In the genomic region with DNA sequence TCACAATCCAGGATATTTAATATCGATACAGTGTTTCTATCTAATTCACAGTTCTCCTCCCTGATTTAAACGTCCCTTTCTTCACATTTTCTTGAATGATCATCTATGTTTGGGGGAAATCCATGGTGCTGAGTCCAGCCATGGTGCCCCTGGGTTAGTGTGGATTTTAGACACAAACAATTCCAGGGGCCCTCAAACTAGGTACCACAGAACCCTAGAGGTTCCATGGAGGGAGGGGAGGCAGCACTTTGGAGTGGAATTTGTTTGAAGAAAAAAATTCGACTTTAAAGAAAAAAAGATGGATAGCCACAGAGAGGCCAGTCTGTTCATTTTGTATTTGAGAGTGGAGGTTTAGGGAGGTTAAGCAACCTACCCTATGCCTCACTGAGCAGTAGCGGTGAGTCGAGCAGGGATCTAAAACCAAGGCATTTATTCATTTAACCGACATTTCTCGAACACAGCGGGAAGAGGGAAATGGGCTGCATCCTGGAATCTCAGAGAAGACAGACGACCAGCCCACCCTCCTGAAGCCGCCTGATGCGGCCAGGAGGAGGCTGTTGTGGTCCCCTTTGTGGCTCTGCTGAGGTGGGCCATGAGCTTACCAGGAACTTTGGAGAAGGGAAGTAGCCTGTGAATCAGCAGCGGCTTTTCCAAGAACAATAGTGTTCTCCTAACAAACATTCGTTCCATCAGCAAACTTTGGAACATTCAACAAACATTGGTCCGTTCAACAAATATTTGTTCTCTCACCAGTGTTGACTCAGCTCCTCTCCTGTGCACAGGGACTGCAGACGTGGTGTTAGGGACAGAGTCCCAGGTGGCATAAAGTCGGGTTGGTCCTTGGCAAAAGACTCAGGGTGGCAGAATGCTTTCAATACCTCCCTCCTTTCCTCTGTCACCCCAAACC, we compare ENCODE assay signal across 20 cellular contexts.
A peak's percentile ranks its signal among the peaks of the same experiment; 100 is the strongest.
DNase-seq lines count a peak whose midpoint lies in the region; ATAC-seq and TF ChIP-seq lines count a peak whose summit lies in the region.
"Had no signal": no experiment of that assay in that cellular context is flagged by ENCODE, and none has a peak within 500 bp of the region (broad histone marks: within the 10 kb centered on the region; RNA-seq: fewer than 3 reads in every experiment).

No MANE protein-coding gene starts in this region.

- ATAC-seq in HG03442 (IDR thresholded peaks at IDR 0.05; ENCODE audit: unreplicated experiment), result no peak
- ATAC-seq: left ventricle myocardium superior; naive thymus-derived CD8-positive, alpha-beta T cell had no signal

- H3K27ac ChIP-seq in stomach, result no peak overlapping the region
- H3K27ac ChIP-seq: suprapubic skin had no signal

- peaks cover 5 to 33% (median 23%) of the 10 kb centered on the region in 4 donors for H3K4me1 ChIP-seq in stomach
- H3K4me1 ChIP-seq: suprapubic skin had no signal

- no peak overlapping the region for H3K4me3 ChIP-seq in stomach
- H3K4me3 ChIP-seq: suprapubic skin had no signal

- no peaks in the 10 kb centered on the region for H3K36me3 Mint-ChIP-seq in nephron progenitor cell (ENCODE audit: low read depth)
- H3K36me3 Mint-ChIP-seq: activated naive CD8-positive, alpha-beta T cell treated with anti-CD3 and anti-CD28 coated beads, Interleukin-2, amount 10 ng/mL, durations not matched to agents 7 days and 5 days; naive thymus-derived CD8-positive, alpha-beta T cell had no signal

- DNase-seq in DMS53 (lab: John Stamatoyannopoulos, UW), result peak; percentile 94
- DNase-seq in NCI-H2081 treated with DMSO at 0.1 percent for 48 hours (lab: John Stamatoyannopoulos, UW), result peak; percentile 17
- DNase-seq in dermis blood vessel endothelial cell, result peak; percentile 38
- no peak for DNase-seq in nephron progenitor cell
- DNase-seq in head of caudate nucleus, result no peak
- DNase-seq in activated CD4-positive, CD25-positive, alpha-beta regulatory T cell (lab: John Stamatoyannopoulos, UW), result no peak
- DNase-seq in stomach, result no peak
- DNase-seq: activated CD4-positive, alpha-beta T cell treated with anti-CD3 and anti-CD28 coated beads, Interleukin-2, amount 50 U/mL, for 1 hour; activated naive CD8-positive, alpha-beta T cell treated with anti-CD3 and anti-CD28 coated beads, Interleukin-2, amount 10 ng/mL, durations not matched to agents 7 days and 5 days; activated T-cell treated with anti-CD3 and anti-CD28 coated beads, Interleukin-2, amount 50 U/mL, for 1 hour; BE2C; central memory CD4-positive, alpha-beta T cell; effector memory CD4-positive, alpha-beta T cell; left ventricle myocardium superior; naive thymus-derived CD8-positive, alpha-beta T cell; NK-92 treated with Interleukin-12 subunit alpha and Interleukin-12 subunit beta, amount 100 ng/mL, for 24 hours; retina had no signal

- TF ChIP-seq CTCF in nephron progenitor cell (IDR thresholded peaks at IDR 0.05) (no peak), stomach (IDR thresholded peaks at IDR 0.05) (no peak)

- H3K27ac Mint-ChIP-seq in nephron progenitor cell, result no peak overlapping the region
- H3K27ac Mint-ChIP-seq: activated naive CD8-positive, alpha-beta T cell treated with anti-CD3 and anti-CD28 coated beads, Interleukin-2, amount 10 ng/mL, durations not matched to agents 7 days and 5 days; T-helper 2 cell treated with Interferon-gamma antibody and Interleukin-4, amounts not matched to agents 5 μg/mL and 100 μg/mL, for 36 hours had no signal

- no peak for TF ChIP-seq EP300 in stomach (IDR thresholded peaks at IDR 0.05)

- 25 to 45% (median 40%) methylated on average over 16 of the region's 16 CpGs for WGBS in stomach, 5 donors

- no peaks in the 10 kb centered on the region for H3K9me3 ChIP-seq in stomach
- H3K9me3 ChIP-seq: BE2C, suprapubic skin had no signal

- H3K27me3 Mint-ChIP-seq in nephron progenitor cell (ENCODE audit: low read depth, poor library complexity), result peaks cover 93% of the 10 kb centered on the region

- H3K9me3 Mint-ChIP-seq in nephron progenitor cell, result peaks cover 4% of the 10 kb centered on the region
- H3K9me3 Mint-ChIP-seq: activated naive CD8-positive, alpha-beta T cell treated with anti-CD3 and anti-CD28 coated beads, Interleukin-2, amount 10 ng/mL, durations not matched to agents 7 days and 5 days; naive thymus-derived CD8-positive, alpha-beta T cell; T-helper 2 cell treated with Interferon-gamma antibody and Interleukin-4, amounts not matched to agents 5 μg/mL and 100 μg/mL, for 36 hours had no signal

- H3K4me3 Mint-ChIP-seq in nephron progenitor cell, result peak overlapping the region; percentile 4
- H3K4me3 Mint-ChIP-seq: activated naive CD8-positive, alpha-beta T cell treated with anti-CD3 and anti-CD28 coated beads, Interleukin-2, amount 10 ng/mL, durations not matched to agents 7 days and 5 days; naive thymus-derived CD8-positive, alpha-beta T cell; T-helper 2 cell treated with Interferon-gamma antibody and Interleukin-4, amounts not matched to agents 5 μg/mL and 100 μg/mL, for 36 hours had no signal

- no peaks in the 10 kb centered on the region for H3K36me3 ChIP-seq in stomach
- H3K36me3 ChIP-seq: BE2C, suprapubic skin had no signal

- peaks cover 0 to 90% (median 36%) of the 10 kb centered on the region in 3 donors for H3K27me3 ChIP-seq in stomach
- H3K27me3 ChIP-seq: BE2C had no signal

- TF ChIP-seq POLR2A in stomach (IDR thresholded peaks at IDR 0.05), result no peak

- H3K4me1 Mint-ChIP-seq in nephron progenitor cell, result peaks cover 68% of the 10 kb centered on the region

- intact Hi-C loops in head of caudate nucleus (cut with DNase I), result no loop called here
- intact Hi-C loops in stomach (cut with DNase I; ENCODE audit: low total_unique reads), result no loop called here

Comparison
In these comparisons a context has a peak if more than half of its experiments do, and no peak if none do; other contexts are left out.
1. DNase-seq: peak in DMS53 (single experiment), NCI-H2081 treated with DMSO at 0.1 percent for 48 hours (single experiment) and dermis blood vessel endothelial cell (single experiment); none in nephron progenitor cell (single experiment), head of caudate nucleus (0 of 42), activated CD4-positive, CD25-positive, alpha-beta regulatory T cell (0 of 4) and stomach (single experiment).